ENCODE assay signal across 22 cellular contexts in genomic region chr14:98859301-98859700, GRCh38.
DNase-seq lines count a peak whose midpoint lies in the region; ATAC-seq and TF ChIP-seq lines count a peak whose summit lies in the region.
"Had no signal": no experiment of that assay in that cellular context is flagged by ENCODE, and none has a peak within 500 bp of the region (broad histone marks: within the 10 kb centered on the region; RNA-seq: fewer than 3 reads in every experiment).

No MANE protein-coding gene starts in this region.

- peak overlapping the region in 2 of 3 donors; percentile 59 to 62 for H3K27ac Mint-ChIP-seq in CD4-positive, CD25-positive, alpha-beta regulatory T cell
- H3K27ac Mint-ChIP-seq: CD14-positive monocyte had no signal

- CTCF ChIA-PET in HEK293 (lab: Yijun Ruan, JAX), result no interaction called here

- 78% methylated on average over 2 of the region's 2 CpGs for WGBS in hepatocyte (ENCODE audit: low lambda C conversion rate, missing lambda C conversion rate)
- 82 to 88% methylated on average over 1 to 2 of the region's 2 CpGs for WGBS in thyroid gland, 2 donors

- intact Hi-C loops in thyroid gland (cut with DNase I), result no loop called here

- no peak for ATAC-seq in CD4-positive, CD25-positive, alpha-beta regulatory T cell (ENCODE audit: low read depth in 2 of 2)
- no peak for ATAC-seq in GM18519 (IDR thresholded peaks at IDR 0.05; ENCODE audit: low FRiP score, unreplicated experiment)
- ATAC-seq: A549 had no signal

- no peaks in the 10 kb centered on the region for H4K20me1 ChIP-seq in hepatocyte (ENCODE audit: insufficient read depth, poor library complexity, severe bottlenecking)
- H4K20me1 ChIP-seq: BLaER1 treated with 17β-estradiol and CSF1 and Interleukin-3, amounts not matched to agents 10 nM and 100 nM had no signal

- no peak overlapping the region for H3K4me3 ChIP-seq in CD4-positive, CD25-positive, alpha-beta regulatory T cell (ENCODE audit: low read depth, low read length)
- H3K4me3 ChIP-seq in HEK293 (ENCODE audit: low read depth, low read length) (no peak overlapping the region), coronary artery (no peak overlapping the region), hepatocyte (no peak overlapping the region), thyroid gland (replicated peaks in 1 of 3) (no peak overlapping the region)
- H3K4me3 ChIP-seq: A549; BLaER1 treated with 17β-estradiol and CSF1 and Interleukin-3, amounts not matched to agents 10 nM and 100 nM; GM23248; HAP-1 had no signal

- no peak overlapping the region for H3K4me2 ChIP-seq in hepatocyte
- H3K4me2 ChIP-seq: A549; BLaER1 treated with 17β-estradiol and CSF1 and Interleukin-3, amounts not matched to agents 10 nM and 100 nM had no signal

- H3K4me1 Mint-ChIP-seq in CD4-positive, CD25-positive, alpha-beta regulatory T cell, result peaks cover 0 to 8% (median 0%) of the 10 kb centered on the region in 4 donors
- H3K4me1 Mint-ChIP-seq: CD14-positive monocyte had no signal

- DNase-seq in CD4-positive, CD25-positive, alpha-beta regulatory T cell, result no peak
- DNase-seq in coronary artery (ENCODE audit: low spot score) (peak; percentile 11), mesenteric fat pad (ENCODE audit: low spot score) (peak; percentile 62), hepatocyte (ENCODE audit: low spot score) (no peak), thyroid gland (no peak)
- DNase-seq: 8988T; ACHN; AML-193; BE2C; Calu3; CD4-positive, alpha-beta memory T cell; COR-L47; DMS53; DMS79 treated with DMSO at 0.1 percent for 48 hours; GF-D8; GM23248 had no signal

- H3K9me2 ChIP-seq in hepatocyte (replicated peaks; ENCODE audit: insufficient read depth), result no peaks in the 10 kb centered on the region

- H3K79me2 ChIP-seq in hepatocyte, result no peaks in the 10 kb centered on the region

- H3K9me3 ChIP-seq in CD4-positive, CD25-positive, alpha-beta regulatory T cell (ENCODE audit: control insufficient read depth in 2 of 2, low read length in 2 of 2), result no peaks in the 10 kb centered on the region
- H3K9me3 ChIP-seq in HEK293 (ENCODE audit: control insufficient read depth, insufficient read depth, low read depth, low read length), result no peaks in the 10 kb centered on the region
- no peaks in the 10 kb centered on the region for H3K9me3 ChIP-seq in hepatocyte (ENCODE audit: low read depth)
- H3K9me3 ChIP-seq in thyroid gland, result no peaks in the 10 kb centered on the region
- H3K9me3 ChIP-seq: A549; BE2C; BLaER1 treated with 17β-estradiol and CSF1 and Interleukin-3, amounts not matched to agents 10 nM and 100 nM; HAP-1 had no signal

- no peaks in the 10 kb centered on the region for H3K4me1 ChIP-seq in CD4-positive, CD25-positive, alpha-beta regulatory T cell (ENCODE audit: control insufficient read depth, insufficient read depth, low read length, poor library complexity, severe bottlenecking)
- H3K4me1 ChIP-seq in HEK293 (ENCODE audit: control insufficient read depth, insufficient read depth, low read length) (no peaks in the 10 kb centered on the region), hepatocyte (ENCODE audit: insufficient read depth) (no peaks in the 10 kb centered on the region), thyroid gland (no peaks in the 10 kb centered on the region)
- H3K4me1 ChIP-seq: A549; BE2C; BLaER1 treated with 17β-estradiol and CSF1 and Interleukin-3, amounts not matched to agents 10 nM and 100 nM; HAP-1 had no signal

- no peak for TF ChIP-seq CTCF in HEK293 (tag by site-specific recombination; IDR thresholded peaks at IDR 0.05)
- TF ChIP-seq CTCF in coronary artery (IDR thresholded peaks at IDR 0.05), result no peak
- no peak for TF ChIP-seq CTCF in hepatocyte (IDR thresholded peaks at IDR 0.05; ENCODE audit: poor library complexity)
- no peak for TF ChIP-seq CTCF in thyroid gland (IDR thresholded peaks at IDR 0.05)

- H3K27ac ChIP-seq in CD4-positive, CD25-positive, alpha-beta regulatory T cell (ENCODE audit: insufficient read depth, low read length, poor library complexity, severe bottlenecking), result no peak overlapping the region
- no peak overlapping the region for H3K27ac ChIP-seq in HEK293 (ENCODE audit: extremely low read depth, low read depth, low read length)
- no peak overlapping the region for H3K27ac ChIP-seq in coronary artery
- no peak overlapping the region for H3K27ac ChIP-seq in hepatocyte
- H3K27ac ChIP-seq in thyroid gland, result no peak overlapping the region
- H3K27ac ChIP-seq: A549; BLaER1 treated with 17β-estradiol and CSF1 and Interleukin-3, amounts not matched to agents 10 nM and 100 nM; GM23248 had no signal

- no peaks in the 10 kb centered on the region for H3K9me3 Mint-ChIP-seq in CD4-positive, CD25-positive, alpha-beta regulatory T cell
- H3K9me3 Mint-ChIP-seq: CD4-positive, alpha-beta memory T cell had no signal

- no peaks in the 10 kb centered on the region for H3K36me3 ChIP-seq in CD4-positive, CD25-positive, alpha-beta regulatory T cell (ENCODE audit: control insufficient read depth, insufficient read depth, low read length)
- H3K36me3 ChIP-seq in HEK293 (ENCODE audit: control insufficient read depth in 2 of 2, insufficient read depth in 1 of 2, low read length in 2 of 2), result no peaks in the 10 kb centered on the region
- H3K36me3 ChIP-seq in hepatocyte (replicated peaks; ENCODE audit: insufficient read depth, low read depth), result no peaks in the 10 kb centered on the region
- H3K36me3 ChIP-seq in thyroid gland, result no peaks in the 10 kb centered on the region
- H3K36me3 ChIP-seq: BE2C; BLaER1 treated with 17β-estradiol and CSF1 and Interleukin-3, amounts not matched to agents 10 nM and 100 nM; HAP-1 had no signal

- peaks cover 3% of the 10 kb centered on the region for H3K27me3 ChIP-seq in CD4-positive, CD25-positive, alpha-beta regulatory T cell (ENCODE audit: control insufficient read depth, insufficient read depth, low read length)
- H3K27me3 ChIP-seq in hepatocyte (no peaks in the 10 kb centered on the region), thyroid gland (no peaks in the 10 kb centered on the region)
- H3K27me3 ChIP-seq: BE2C; BLaER1 treated with 17β-estradiol and CSF1 and Interleukin-3, amounts not matched to agents 10 nM and 100 nM had no signal

- no peak overlapping the region for H2AFZ ChIP-seq in hepatocyte
- H2AFZ ChIP-seq: GM23248 had no signal

- peak overlapping the region in 1 of 4 donors; percentile 80 for H3K4me3 Mint-ChIP-seq in CD4-positive, CD25-positive, alpha-beta regulatory T cell
- H3K4me3 Mint-ChIP-seq: CD14-positive monocyte; CD4-positive, alpha-beta memory T cell had no signal

- peaks cover 3% of the 10 kb centered on the region for H3K36me3 Mint-ChIP-seq in CD4-positive, CD25-positive, alpha-beta regulatory T cell
- H3K36me3 Mint-ChIP-seq: CD14-positive monocyte had no signal

- POLR2A ChIA-PET in HEK293 (lab: Yijun Ruan, JAX), result interaction anchor here (0.6 kb wide), 1 partner anchor 1164 kb away, joined by 3 read pairs; no protein-coding TSS in a partner anchor

- peaks cover 11% of the 10 kb centered on the region for H3K27me3 Mint-ChIP-seq in CD4-positive, CD25-positive, alpha-beta regulatory T cell

- TF ChIP-seq POLR2A in thyroid gland (IDR thresholded peaks at IDR 0.05), result no peak

TF ChIP-seq in HEK293, 187 proteins besides CTCF, POLR2A, EP300 and RAD21:
- no peak for TF ChIP-seq ZNF549 (tag by site-specific recombination; IDR thresholded peaks at IDR 0.05)
- TF ChIP-seq ZNF530 (tag by site-specific recombination; IDR thresholded peaks at IDR 0.05; ENCODE audit: low read depth), result no peak
- no peak for TF ChIP-seq BCL11B (tag by site-specific recombination; IDR thresholded peaks at IDR 0.05; ENCODE audit: low read depth)
- TF ChIP-seq ZNF654 (tag by site-specific recombination; IDR thresholded peaks at IDR 0.05; ENCODE audit: low read depth), result no peak
- 0 out of 2 replicates have a peak, but pooled peaks have one; percentile 1 for TF ChIP-seq GLIS1 (tag by site-specific recombination; IDR thresholded peaks at IDR 0.05)

Comparison
In these comparisons a context has a peak if more than half of its experiments do, and no peak if none do; other contexts are left out.
1. DNase-seq: peak in coronary artery (single experiment) and mesenteric fat pad (single experiment); none in CD4-positive, CD25-positive, alpha-beta regulatory T cell (0 of 3), hepatocyte (single experiment) and thyroid gland (0 of 2).